ENCODE assay signal across 8 cellular contexts in the genomic region with DNA sequence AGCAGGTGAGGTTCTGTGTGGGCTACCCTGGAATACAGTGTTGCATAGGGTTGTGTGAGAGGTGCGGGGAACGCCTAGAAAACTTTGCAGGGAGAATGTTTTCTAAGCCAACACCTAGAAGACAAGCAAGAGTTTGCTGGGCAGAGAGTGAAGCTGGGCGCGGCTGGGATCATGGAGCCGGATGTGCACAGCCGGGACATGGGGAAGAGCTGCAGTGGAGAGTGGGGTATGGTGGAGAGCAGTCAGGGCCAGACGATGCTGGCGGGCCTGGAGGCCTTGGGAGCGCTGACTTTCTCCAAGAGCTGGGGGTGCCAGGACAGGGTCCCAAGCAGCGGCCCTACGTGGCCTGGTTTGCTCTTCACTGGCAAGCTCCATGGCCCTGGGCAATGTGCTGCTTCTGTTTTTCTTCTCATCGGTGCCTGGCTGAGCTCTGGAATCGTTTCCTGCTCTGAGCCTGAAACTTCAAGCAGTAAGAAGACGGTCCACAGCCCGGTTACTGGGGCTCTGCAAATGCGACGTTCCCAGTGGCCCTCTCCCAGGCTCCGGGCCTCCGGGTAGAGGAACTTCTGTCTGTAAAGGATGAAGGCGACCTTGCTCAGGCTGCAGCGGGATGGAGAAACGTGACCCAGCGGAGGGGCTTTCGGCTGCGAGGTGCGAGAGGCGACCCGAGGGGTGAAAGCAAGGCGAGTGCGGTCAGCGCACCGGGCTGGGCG. TPM values are rescaled to one million over a fixed set of nuclear protein-coding genes. Genes with fewer than 3 reads are reported as not detected.
DNase-seq lines count a peak whose midpoint lies in the region; ATAC-seq lines count a peak whose summit lies in the region.

No MANE protein-coding gene starts in this region.

- peak; percentile 24 for DNase-seq in activated gamma-delta T cell treated with Interleukin-2 at 50 U/mL for 16 hours
- no peak for DNase-seq in activated gamma-delta T cell (lab: John Stamatoyannopoulos, UW)
- DNase-seq in T-cell = peak in 7 of 34 experiments; percentile 13 to 31 (median 18)
- peak; percentile 71 for DNase-seq in superior temporal gyrus (ENCODE audit: extremely low spot score)
- no peak for DNase-seq in OCI-M1 (lab: John Stamatoyannopoulos, UW)

- no peaks in the 10 kb centered on the region for H3K27me3 ChIP-seq in endocrine pancreas (ENCODE audit: control insufficient read depth, insufficient read depth, low read length)

- H3K27ac ChIP-seq in mesodermal cell (ENCODE audit: low read depth, low read length, severe bottlenecking) = no peak overlapping the region

- H3K4me3 ChIP-seq in endocrine pancreas (ENCODE audit: control insufficient read depth, insufficient read depth, low read length) = no peak overlapping the region
- peak overlapping the region; percentile 27 for H3K4me3 ChIP-seq in mesodermal cell (ENCODE audit: extremely low read depth, insufficient read depth, low read length, poor library complexity, severe bottlenecking)

- peak overlapping the region; percentile 77 to 86 (median 79) for H3K4me3 Mint-ChIP-seq in T-cell

- POLR2A ChIA-PET in T-cell (lab: Charles Lee) = interaction anchor here in 1 of 2 donors (0.6 kb wide), 1 partner anchor 139 kb away, joined by 4 read pairs; no protein-coding TSS in a partner anchor

- no peaks in the 10 kb centered on the region for H3K4me1 ChIP-seq in endocrine pancreas (ENCODE audit: control insufficient read depth, insufficient read depth, low read length)
- peaks cover 17% of the 10 kb centered on the region for H3K4me1 ChIP-seq in mesodermal cell (ENCODE audit: control insufficient read depth, insufficient read depth, low read length, poor library complexity, severe bottlenecking)

- ATAC-seq in HG02973 (IDR thresholded peaks at IDR 0.05; ENCODE audit: unreplicated experiment) = peak; percentile 12
- peak; percentile 13 to 35 (median 30) for ATAC-seq in T-cell (replicated peaks in 1 of 4)

- no peaks in the 10 kb centered on the region for H3K9me3 Mint-ChIP-seq in T-cell

- H3K9me3 ChIP-seq in endocrine pancreas (ENCODE audit: control insufficient read depth, low read length) = no peaks in the 10 kb centered on the region
- H3K9me3 ChIP-seq in mesodermal cell (ENCODE audit: control insufficient read depth, low read length) = no peaks in the 10 kb centered on the region

- H3K36me3 Mint-ChIP-seq in T-cell = no peaks in the 10 kb centered on the region

- peaks cover 12 to 18% (median 17%) of the 10 kb centered on the region in 3 donors for H3K4me1 Mint-ChIP-seq in T-cell

- H3K27ac Mint-ChIP-seq in T-cell = peak overlapping the region; percentile 53 to 70

- no peaks in the 10 kb centered on the region for H3K36me3 ChIP-seq in endocrine pancreas (ENCODE audit: control insufficient read depth, insufficient read depth, low read length)
- no peaks in the 10 kb centered on the region for H3K36me3 ChIP-seq in mesodermal cell (ENCODE audit: control insufficient read depth, insufficient read depth, low read length)

- CTCF ChIA-PET in T-cell (lab: Charles Lee) = interaction anchor here (0.6 to 3.5 kb wide), 32 partner anchors 11 to 1082 kb away, joined by 3 to 59 read pairs (median 4); no protein-coding TSS in a partner anchor

- H3K27me3 Mint-ChIP-seq in T-cell = peaks cover 26 to 29% of the 10 kb centered on the region in 2 donors

- peak overlapping the region; percentile 22 for H3K9ac ChIP-seq in endocrine pancreas (ENCODE audit: control insufficient read depth, insufficient read depth, low read length)

- 46 to 62% methylated on average over 23 to 30 of the region's 33 CpGs for WGBS in mesodermal cell (ENCODE audit: insufficient coverage in 2 of 2), 2 experiments

RNA-seq across cellular contexts. Expression of gene CD34, which starts 51.9 kb away (rescaled TPM):
- total RNA-seq in T-cell = 1 to 10 TPM in 2 of 5 donors, under 1 TPM in 3; 0.57 to 1.6 (median 0.83) TPM
- 33.7 TPM for polyA plus RNA-seq in mesodermal cell (2013, experiment 1 of 2)
- polyA plus RNA-seq in mesodermal cell (2013, experiment 2 of 2) = 21.7 TPM

Comparison
In these comparisons a context has a peak if more than half of its experiments do, and no peak if none do; other contexts are left out.
1. DNase-seq: peak in activated gamma-delta T cell treated with Interleukin-2 at 50 U/mL for 16 hours (single experiment) and superior temporal gyrus (single experiment); none in activated gamma-delta T cell (single experiment) and OCI-M1 (single experiment).